Comparison of ENCODE assay signal across 20 cellular contexts in genomic region chr12:50079771-50080170, GRCh38. TPM values are rescaled to one million over a fixed set of nuclear protein-coding genes. Genes with fewer than 3 reads are reported as not detected.
"Had no signal": no experiment of that assay in that cellular context is flagged by ENCODE, and none has a peak within 500 bp of the region (broad histone marks: within the 10 kb centered on the region; RNA-seq: fewer than 3 reads in every experiment).

No MANE protein-coding gene starts in this region.

- H3K27ac ChIP-seq: dorsolateral prefrontal cortex, hepatocyte, ovary, right atrium auricular region, sigmoid colon, skin epidermis, suprapubic skin, thyroid gland, upper lobe of left lung, uterus had no signal

- H3K9me3 ChIP-seq: ovary, right atrium auricular region, sigmoid colon, suprapubic skin, thyroid gland, upper lobe of left lung, uterus had no signal

- H3K4me1 ChIP-seq: uterus had no signal

- H3K4me3 Mint-ChIP-seq: nephron progenitor cell had no signal

- ATAC-seq: left lobe of liver had no signal

- H3K4me2 ChIP-seq: hepatocyte had no signal

- DNase-seq: cortex of kidney; dorsolateral prefrontal cortex; effector CD8-positive, alpha-beta T cell; foreskin melanocyte; head of caudate nucleus; midbrain; naive B cell; nephron progenitor cell; sigmoid colon; stimulated activated CD4-positive, alpha-beta T cell treated with anti-CD3 and anti-CD28 coated beads, Interleukin-12 subunit alpha, Interleukin-12 subunit beta, amount 100 ng/mL, for 4 hours; stimulated activated naive CD4-positive, alpha-beta T cell treated with Interleukin-2 at 50 U/mL for 16 hours; thyroid gland; upper lobe of left lung; uterus had no signal

- H3K36me3 Mint-ChIP-seq: naive B cell had no signal

- H3K9me3 Mint-ChIP-seq: naive B cell, nephron progenitor cell had no signal

- H2AFZ ChIP-seq: hepatocyte had no signal

- H3K27me3 ChIP-seq: dorsolateral prefrontal cortex, hepatocyte, ovary, right atrium auricular region, sigmoid colon, suprapubic skin, thyroid gland, upper lobe of left lung, uterus had no signal

- H3K4me3 ChIP-seq: dorsolateral prefrontal cortex, hepatocyte, ovary, right atrium auricular region, sigmoid colon, skin epidermis, suprapubic skin, thyroid gland, upper lobe of left lung, uterus had no signal

- H3K27ac Mint-ChIP-seq: nephron progenitor cell had no signal

- H3K36me3 ChIP-seq: ovary, right atrium auricular region, sigmoid colon, suprapubic skin, thyroid gland, upper lobe of left lung, uterus had no signal

RNA-seq across cellular contexts. Expression of gene GPD1, which starts 24.0 kb away (rescaled TPM):
- total RNA-seq: uterus had no signal
